21 cellular contexts compared by ENCODE assay signal in the genomic region with DNA sequence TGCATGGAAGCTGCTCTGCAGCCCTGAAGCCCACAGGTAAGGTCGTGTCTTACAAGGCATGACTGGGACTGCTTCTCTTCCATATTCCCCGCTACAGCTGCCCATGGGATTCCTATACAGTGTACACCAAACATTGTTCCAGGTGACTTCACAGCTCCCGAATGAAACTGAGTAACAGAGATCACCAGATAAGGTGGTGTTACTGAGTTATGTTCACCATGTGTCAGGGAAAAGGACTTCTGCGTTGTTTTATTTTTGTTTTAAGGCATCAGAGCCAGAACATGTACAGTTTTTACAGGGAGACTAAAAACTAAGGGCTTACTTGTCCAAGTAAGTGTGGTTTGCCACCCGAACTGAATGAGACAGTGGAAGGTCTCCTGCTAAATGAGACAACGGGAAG.
DNase-seq lines count a peak whose midpoint lies in the region; TF ChIP-seq lines count a peak whose summit lies in the region.
"Had no signal": no experiment of that assay in that cellular context is flagged by ENCODE, and none has a peak within 500 bp of the region (broad histone marks: within the 10 kb centered on the region; RNA-seq: fewer than 3 reads in every experiment).

No MANE protein-coding gene starts in this region.

- no peaks in the 10 kb centered on the region for H3F3A ChIP-seq in Loucy (ENCODE audit: low read depth)

- no peak for TF ChIP-seq CTCF in Loucy (conservative IDR thresholded peaks at IDR 0.05; ENCODE audit: low read length)
- no peak for TF ChIP-seq CTCF in parathyroid adenoma (IDR thresholded peaks at IDR 0.05)

- H3K9ac ChIP-seq in Loucy (ENCODE audit: low read depth, low read length, poor library complexity, severe bottlenecking) (peak overlapping the region; percentile 8), mesendoderm (ENCODE audit: low read length) (no peak overlapping the region), parathyroid adenoma (no peak overlapping the region)
- H3K9ac ChIP-seq: BLaER1 treated with 17β-estradiol and CSF1 and Interleukin-3, amounts not matched to agents 10 nM and 100 nM; GM23248 had no signal

- no peaks in the 10 kb centered on the region for H3K36me3 Mint-ChIP-seq in activated CD4-positive, alpha-beta T cell treated with anti-CD3 and anti-CD28 coated beads, Interleukin-2, amount 10 ng/mL, durations not matched to agents 24 days and 14 days (ENCODE audit: low read depth)
- no peaks in the 10 kb centered on the region for H3K36me3 Mint-ChIP-seq in activated naive CD8-positive, alpha-beta T cell treated with anti-CD3 and anti-CD28 coated beads for 36 hours
- H3K36me3 Mint-ChIP-seq: CD14-positive monocyte had no signal

- H3K4me2 ChIP-seq in Loucy (ENCODE audit: low read depth, low read length, poor library complexity, severe bottlenecking) (no peak overlapping the region), mesendoderm (ENCODE audit: low read length) (no peak overlapping the region), parathyroid adenoma (ENCODE audit: low read length) (peak overlapping the region; percentile 31)
- H3K4me2 ChIP-seq: BLaER1 treated with 17β-estradiol and CSF1 and Interleukin-3, amounts not matched to agents 10 nM and 100 nM had no signal

- H3K79me2 ChIP-seq in Loucy (ENCODE audit: insufficient read depth, low read length): no peaks in the 10 kb centered on the region
- no peaks in the 10 kb centered on the region for H3K79me2 ChIP-seq in mesendoderm (ENCODE audit: control insufficient read depth, insufficient read depth, low read length)
- H3K79me2 ChIP-seq in parathyroid adenoma: no peaks in the 10 kb centered on the region

- H3K79me1 ChIP-seq in mesendoderm (ENCODE audit: low read length): no peaks in the 10 kb centered on the region

- peak overlapping the region; percentile 29 for H3K23ac ChIP-seq in mesendoderm (ENCODE audit: low read length)

- H3K27me3 Mint-ChIP-seq in activated CD4-positive, alpha-beta T cell treated with anti-CD3 and anti-CD28 coated beads, Interleukin-2, amount 10 ng/mL, durations not matched to agents 24 days and 14 days: no peaks in the 10 kb centered on the region
- no peaks in the 10 kb centered on the region for H3K27me3 Mint-ChIP-seq in activated naive CD8-positive, alpha-beta T cell treated with anti-CD3 and anti-CD28 coated beads for 36 hours
- H3K27me3 Mint-ChIP-seq: CD4-positive, alpha-beta T cell had no signal

- H3K9me2 ChIP-seq in Loucy (replicated peaks; ENCODE audit: low read depth, low read length): no peaks in the 10 kb centered on the region

- H3K9me3 Mint-ChIP-seq in activated CD4-positive, alpha-beta T cell treated with anti-CD3 and anti-CD28 coated beads, Interleukin-2, amount 10 ng/mL, durations not matched to agents 24 days and 14 days: no peaks in the 10 kb centered on the region
- H3K9me3 Mint-ChIP-seq in activated naive CD8-positive, alpha-beta T cell treated with anti-CD3 and anti-CD28 coated beads for 36 hours: peaks cover 2% of the 10 kb centered on the region

- H2AK5ac ChIP-seq in mesendoderm (ENCODE audit: low read length): peak overlapping the region; percentile 48

- H4K5ac ChIP-seq in mesendoderm (ENCODE audit: low read length): no peak overlapping the region

- in situ Hi-C loops in KBM-7 (cut with MboI; ENCODE audit: low pct_unique_long_range_greater_than_20kb, low sequenced_read_pairs): no loop called here

- WGBS in mesendoderm (ENCODE audit: extremely low coverage, insufficient coverage, low lambda C conversion rate): no CpG with 5 or more reads among the region's 6 CpGs

- no peak overlapping the region for H2BK120ac ChIP-seq in mesendoderm (ENCODE audit: low read depth, low read length)

- H3K27me3 ChIP-seq in Loucy (ENCODE audit: insufficient read depth, low read length, poor library complexity, severe bottlenecking): no peaks in the 10 kb centered on the region
- H3K27me3 ChIP-seq in mesendoderm (ENCODE audit: insufficient read depth, low read length, poor library complexity): no peaks in the 10 kb centered on the region
- no peaks in the 10 kb centered on the region for H3K27me3 ChIP-seq in parathyroid adenoma (ENCODE audit: control insufficient read depth, insufficient read depth, low read length)
- H3K27me3 ChIP-seq: BE2C; BLaER1 treated with 17β-estradiol and CSF1 and Interleukin-3, amounts not matched to agents 10 nM and 100 nM had no signal

- no peak overlapping the region for H4K8ac ChIP-seq in mesendoderm (ENCODE audit: low read depth, low read length)

- peak overlapping the region; percentile 9 for H2BK5ac ChIP-seq in mesendoderm (ENCODE audit: low read length)

- no peak overlapping the region for H3K56ac ChIP-seq in mesendoderm (ENCODE audit: low read length)

- H3K4me1 ChIP-seq in Loucy (ENCODE audit: insufficient read depth, low read length, poor library complexity, severe bottlenecking) (peaks cover 63% of the 10 kb centered on the region), mesendoderm (ENCODE audit: control insufficient read depth, low read depth, low read length) (peaks cover 18% of the 10 kb centered on the region), parathyroid adenoma (peaks cover 12% of the 10 kb centered on the region)
- H3K4me1 ChIP-seq: BE2C had no signal

- H3K4me1 Mint-ChIP-seq in activated CD4-positive, alpha-beta T cell treated with anti-CD3 and anti-CD28 coated beads, Interleukin-2, amount 10 ng/mL, durations not matched to agents 24 days and 14 days: peaks cover 8% of the 10 kb centered on the region
- peaks cover 8% of the 10 kb centered on the region for H3K4me1 Mint-ChIP-seq in activated naive CD8-positive, alpha-beta T cell treated with anti-CD3 and anti-CD28 coated beads for 36 hours
- H3K4me1 Mint-ChIP-seq: CD14-positive monocyte; CD8-positive, alpha-beta memory T cell had no signal

- no peak overlapping the region for H2BK15ac ChIP-seq in mesendoderm (replicated peaks; ENCODE audit: low read depth)

- H4K20me1 ChIP-seq in Loucy (ENCODE audit: insufficient read depth, low read length, poor library complexity, severe bottlenecking): no peaks in the 10 kb centered on the region
- H4K20me1 ChIP-seq: BLaER1 treated with 17β-estradiol and CSF1 and Interleukin-3, amounts not matched to agents 10 nM and 100 nM had no signal

- intact Hi-C loops in activated CD4-positive, alpha-beta T cell treated with anti-CD3 and anti-CD28 coated beads, Interleukin-2, amount 10 ng/mL, durations not matched to agents 24 days and 14 days (cut with micrococcal nuclease): no loop called here

- DNase-seq in activated CD4-positive, alpha-beta T cell treated with anti-CD3 and anti-CD28 coated beads, Interleukin-2, amount 10 ng/mL, durations not matched to agents 24 days and 14 days: peak; percentile 37
- DNase-seq in activated CD4-positive, alpha-beta T cell treated with anti-CD3 and anti-CD28 coated beads, Interleukin-2, amount 50 U/mL, for 4 hours: no peak
- DNase-seq in mesendoderm (no peak), NCI-H2107 (lab: John Stamatoyannopoulos, UW) (no peak), KBM-7 (no peak)
- DNase-seq in activated naive CD8-positive, alpha-beta T cell treated with anti-CD3 and anti-CD28 coated beads for 36 hours: no peak
- DNase-seq: BE2C; CD4-positive, alpha-beta T cell; CD8-positive, alpha-beta memory T cell; DMS 273 treated with DMSO at 0.1 percent for 48 hours; DMS79; EL; GDM1; GM23248; H9 had no signal

- H3K27ac ChIP-seq in mesendoderm (ENCODE audit: low read depth, low read length): no peak overlapping the region
- no peak overlapping the region for H3K27ac ChIP-seq in parathyroid adenoma
- H3K27ac ChIP-seq: 22Rv1; BLaER1 treated with 17β-estradiol and CSF1 and Interleukin-3, amounts not matched to agents 10 nM and 100 nM; GM23248 had no signal

- no peak overlapping the region for H3K4ac ChIP-seq in mesendoderm (ENCODE audit: low read depth, low read length)

- no peak overlapping the region for H3K4me3 Mint-ChIP-seq in activated CD4-positive, alpha-beta T cell treated with anti-CD3 and anti-CD28 coated beads, Interleukin-2, amount 10 ng/mL, durations not matched to agents 24 days and 14 days
- no peak overlapping the region for H3K4me3 Mint-ChIP-seq in activated naive CD8-positive, alpha-beta T cell treated with anti-CD3 and anti-CD28 coated beads for 36 hours
- H3K4me3 Mint-ChIP-seq: CD14-positive monocyte; CD4-positive, alpha-beta T cell; CD8-positive, alpha-beta memory T cell; H9 had no signal

- H2AFZ ChIP-seq in Loucy (ENCODE audit: low read length) (no peak overlapping the region), parathyroid adenoma (peak overlapping the region; percentile 30)
- H2AFZ ChIP-seq: GM23248 had no signal

- no peak overlapping the region for H3K27ac Mint-ChIP-seq in activated CD4-positive, alpha-beta T cell treated with anti-CD3 and anti-CD28 coated beads, Interleukin-2, amount 10 ng/mL, durations not matched to agents 24 days and 14 days
- no peak overlapping the region for H3K27ac Mint-ChIP-seq in activated naive CD8-positive, alpha-beta T cell treated with anti-CD3 and anti-CD28 coated beads for 36 hours
- H3K27ac Mint-ChIP-seq: CD4-positive, alpha-beta T cell; CD8-positive, alpha-beta memory T cell had no signal

- H3K9me3 ChIP-seq in Loucy (ENCODE audit: insufficient read depth, low read depth, low read length) (peaks cover under 1% of the 10 kb centered on the region; the same call in 1 of the 2 replicates), parathyroid adenoma (ENCODE audit: control insufficient read depth, low read length) (no peaks in the 10 kb centered on the region)
- H3K9me3 ChIP-seq: BE2C had no signal

- H3K4me3 ChIP-seq in Loucy (ENCODE audit: low read length, poor library complexity, severe bottlenecking) (no peak overlapping the region), mesendoderm (ENCODE audit: low read length) (no peak overlapping the region), parathyroid adenoma (ENCODE audit: low read depth, low read length) (no peak overlapping the region)
- H3K4me3 ChIP-seq: BLaER1 treated with 17β-estradiol and CSF1 and Interleukin-3, amounts not matched to agents 10 nM and 100 nM; GM12878; GM23248 had no signal

- H3K18ac ChIP-seq in mesendoderm (ENCODE audit: low read length): no peak overlapping the region

- H3K36me3 ChIP-seq in Loucy (ENCODE audit: insufficient read depth, low read length) (no peaks in the 10 kb centered on the region), mesendoderm (ENCODE audit: control insufficient read depth, insufficient read depth, low read length) (no peaks in the 10 kb centered on the region), parathyroid adenoma (ENCODE audit: control insufficient read depth, insufficient read depth, low read length) (no peaks in the 10 kb centered on the region)
- H3K36me3 ChIP-seq: BE2C; BLaER1 treated with 17β-estradiol and CSF1 and Interleukin-3, amounts not matched to agents 10 nM and 100 nM had no signal
